In the genomic region with DNA sequence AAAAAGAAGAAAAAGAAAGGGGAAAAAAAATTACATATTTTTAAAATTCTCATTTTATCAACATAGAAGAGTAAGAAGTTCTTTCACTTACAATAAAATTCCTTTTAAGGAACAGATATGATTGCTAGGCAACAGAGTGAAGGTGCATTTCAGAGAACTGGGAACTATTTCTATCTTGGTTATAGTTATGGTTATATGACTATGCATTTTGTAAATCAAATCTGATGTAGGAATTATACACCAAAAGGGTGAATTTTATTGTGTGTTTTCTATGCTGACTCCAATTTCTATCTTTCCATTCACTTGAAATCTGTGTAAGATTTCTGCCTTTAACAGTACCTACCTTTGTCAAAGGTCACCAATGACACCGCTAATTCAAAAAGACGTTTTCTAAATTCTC, we compare ENCODE assay signal across 20 cellular contexts. TPM values are rescaled to one million over a fixed set of nuclear protein-coding genes. Genes with fewer than 3 reads are reported as not detected.
DNase-seq lines count a peak whose midpoint lies in the region; ATAC-seq and TF ChIP-seq lines count a peak whose summit lies in the region.
"Had no signal": no experiment of that assay in that cellular context is flagged by ENCODE, and none has a peak within 500 bp of the region (broad histone marks: within the 10 kb centered on the region; RNA-seq: fewer than 3 reads in every experiment).

No MANE protein-coding gene starts in this region.

- intact Hi-C loops in activated CD8-positive, alpha-beta T cell treated with anti-CD3 and anti-CD28 coated beads for 36 hours (cut with micrococcal nuclease) = no loop called here
- intact Hi-C loops in PC-3 (cut with micrococcal nuclease) = no loop called here

- POLR2A ChIA-PET in activated CD8-positive, alpha-beta T cell treated with anti-CD3 and anti-CD28 coated beads for 36 hours (lab: Charles Lee) = interaction anchor here (2.9 kb wide), 1 partner anchor 38 kb away, joined by 10 read pairs; no protein-coding TSS in a partner anchor
- POLR2A ChIA-PET in activated CD8-positive, alpha-beta T cell treated with anti-CD3 and anti-CD28 coated beads, Interleukin-2, amount 10 ng/mL, durations not matched to agents 7 days and 5 days (lab: Charles Lee) = no interaction called here
- POLR2A ChIA-PET in PC-3 (lab: Charles Lee; ENCODE audit: unreplicated experiment) = no interaction called here

- no peaks in the 10 kb centered on the region for H3K9me3 Mint-ChIP-seq in activated CD8-positive, alpha-beta T cell treated with anti-CD3 and anti-CD28 coated beads for 36 hours
- no peaks in the 10 kb centered on the region for H3K9me3 Mint-ChIP-seq in activated CD8-positive, alpha-beta T cell treated with anti-CD3 and anti-CD28 coated beads, Interleukin-2, amount 10 ng/mL, durations not matched to agents 7 days and 5 days (ENCODE audit: insufficient read depth)
- H3K9me3 Mint-ChIP-seq in central memory CD8-positive, alpha-beta T cell = no peaks in the 10 kb centered on the region
- H3K9me3 Mint-ChIP-seq: H9; nephron progenitor cell; stimulated activated effector memory CD8-positive, alpha-beta T cell treated with anti-CD3 and anti-CD28 coated beads, Interleukin-12 subunit alpha, Interleukin-12 subunit beta, amount 100 ng/mL, for 72 hours had no signal

- H3K79me2 ChIP-seq in PC-3 (ENCODE audit: low read length) = peaks cover 100% of the 10 kb centered on the region
- peaks cover 61% of the 10 kb centered on the region for H3K79me2 ChIP-seq in parathyroid adenoma

- peaks cover 72% of the 10 kb centered on the region for H3K4me1 Mint-ChIP-seq in activated CD8-positive, alpha-beta T cell treated with anti-CD3 and anti-CD28 coated beads for 36 hours (ENCODE audit: low read depth)
- H3K4me1 Mint-ChIP-seq in activated CD8-positive, alpha-beta T cell treated with anti-CD3 and anti-CD28 coated beads, Interleukin-2, amount 10 ng/mL, durations not matched to agents 7 days and 5 days (ENCODE audit: low read depth) = peaks cover 56% of the 10 kb centered on the region
- H3K4me1 Mint-ChIP-seq in central memory CD8-positive, alpha-beta T cell = peaks cover 70% of the 10 kb centered on the region

- peaks cover 83% of the 10 kb centered on the region for H3K36me3 ChIP-seq in PC-3 (ENCODE audit: low read depth, low read length)
- H3K36me3 ChIP-seq in parathyroid adenoma (ENCODE audit: control insufficient read depth, insufficient read depth, low read length) = no peaks in the 10 kb centered on the region

- H3K4me3 Mint-ChIP-seq in activated CD8-positive, alpha-beta T cell treated with anti-CD3 and anti-CD28 coated beads for 36 hours = no peak overlapping the region
- no peak overlapping the region for H3K4me3 Mint-ChIP-seq in activated CD8-positive, alpha-beta T cell treated with anti-CD3 and anti-CD28 coated beads, Interleukin-2, amount 10 ng/mL, durations not matched to agents 7 days and 5 days
- H3K4me3 Mint-ChIP-seq in central memory CD8-positive, alpha-beta T cell = no peak overlapping the region
- H3K4me3 Mint-ChIP-seq: activated CD8-positive, alpha-beta memory T cell treated with anti-CD3 and anti-CD28 coated beads, Interleukin-2, amount 10 ng/mL, durations not matched to agents 7 days and 5 days; H9; nephron progenitor cell had no signal

- TF ChIP-seq CTCF in activated CD8-positive, alpha-beta T cell treated with anti-CD3 and anti-CD28 coated beads for 36 hours (IDR thresholded peaks at IDR 0.05) = no peak
- TF ChIP-seq CTCF in PC-3 (conservative IDR thresholded peaks at IDR 0.05; ENCODE audit: low read depth, low read length) = no peak
- TF ChIP-seq CTCF in parathyroid adenoma (IDR thresholded peaks at IDR 0.05) = no peak

- ATAC-seq in activated CD8-positive, alpha-beta T cell treated with anti-CD3 and anti-CD28 coated beads for 36 hours = no peak
- no peak for ATAC-seq in activated CD8-positive, alpha-beta T cell treated with anti-CD3 and anti-CD28 coated beads, Interleukin-2, amount 10 ng/mL, durations not matched to agents 7 days and 5 days
- ATAC-seq in PC-3 = no peak
- no peak for ATAC-seq in central memory CD8-positive, alpha-beta T cell (replicated peaks; ENCODE audit: extremely low read depth, poor library complexity, severe bottlenecking)
- no peak for ATAC-seq in GM21515 (IDR thresholded peaks at IDR 0.05; ENCODE audit: unreplicated experiment)
- ATAC-seq: activated CD8-positive, alpha-beta memory T cell treated with anti-CD3 and anti-CD28 coated beads, Interleukin-2, amount 10 ng/mL, durations not matched to agents 7 days and 5 days; sciatic nerve; stimulated activated effector memory CD8-positive, alpha-beta T cell treated with anti-CD3 and anti-CD28 coated beads, Interleukin-12 subunit alpha, Interleukin-12 subunit beta, amount 100 ng/mL, for 72 hours had no signal

- H3K4me1 ChIP-seq in PC-3 (ENCODE audit: insufficient read depth, low read length) (peaks cover 34% of the 10 kb centered on the region), parathyroid adenoma (peaks cover 28% of the 10 kb centered on the region)

- H3K4me3 ChIP-seq in PC-3 (ENCODE audit: low read length) (no peak overlapping the region), parathyroid adenoma (ENCODE audit: low read depth, low read length) (no peak overlapping the region)
- H3K4me3 ChIP-seq: coronary artery, esophagus squamous epithelium had no signal

- no TSS peak for BruUV-seq in PC-3 (replicated peaks; lab: Mats Ljungman, UMichigan)

- H3K4me2 ChIP-seq in PC-3 (ENCODE audit: low read length) (peak overlapping the region; percentile 4; the same call in 1 of the 2 replicates), parathyroid adenoma (ENCODE audit: low read length) (no peak overlapping the region)

- H3K27ac ChIP-seq in PC-3 (ENCODE audit: low read length) = no peak overlapping the region; the same call in 1 of the 2 replicates
- H3K27ac ChIP-seq in parathyroid adenoma = peak overlapping the region; percentile 30
- H3K27ac ChIP-seq: coronary artery, esophagus squamous epithelium had no signal

- H2AFZ ChIP-seq in PC-3 (ENCODE audit: low read length) (no peak overlapping the region), parathyroid adenoma (no peak overlapping the region)

- no peaks in the 10 kb centered on the region for H3K9me3 ChIP-seq in PC-3 (ENCODE audit: low read length)
- H3K9me3 ChIP-seq in parathyroid adenoma (ENCODE audit: control insufficient read depth, low read length) = no peaks in the 10 kb centered on the region
- H3K9me3 ChIP-seq: esophagus squamous epithelium had no signal

- H3F3A ChIP-seq in PC-3 (ENCODE audit: low read length, unreplicated experiment) = peaks cover 4% of the 10 kb centered on the region

- CTCF ChIA-PET in activated CD8-positive, alpha-beta T cell treated with anti-CD3 and anti-CD28 coated beads for 36 hours (lab: Charles Lee) = interaction anchor here (2.5 kb wide), 1 partner anchor 13 kb away, joined by 8 read pairs; no protein-coding TSS in a partner anchor
- CTCF ChIA-PET in activated CD8-positive, alpha-beta T cell treated with anti-CD3 and anti-CD28 coated beads, Interleukin-2, amount 10 ng/mL, durations not matched to agents 7 days and 5 days (lab: Charles Lee) = no interaction called here
- CTCF ChIA-PET in PC-3 (lab: Charles Lee) = no interaction called here

- H3K27ac Mint-ChIP-seq in activated CD8-positive, alpha-beta T cell treated with anti-CD3 and anti-CD28 coated beads for 36 hours = peak overlapping the region; percentile 78
- no peak overlapping the region for H3K27ac Mint-ChIP-seq in activated CD8-positive, alpha-beta T cell treated with anti-CD3 and anti-CD28 coated beads, Interleukin-2, amount 10 ng/mL, durations not matched to agents 7 days and 5 days
- H3K27ac Mint-ChIP-seq in central memory CD8-positive, alpha-beta T cell (ENCODE audit: low read depth) = peak overlapping the region; percentile 68

- peaks cover 78% of the 10 kb centered on the region for H3K36me3 Mint-ChIP-seq in activated CD8-positive, alpha-beta T cell treated with anti-CD3 and anti-CD28 coated beads for 36 hours (ENCODE audit: low read depth)
- H3K36me3 Mint-ChIP-seq in activated CD8-positive, alpha-beta T cell treated with anti-CD3 and anti-CD28 coated beads, Interleukin-2, amount 10 ng/mL, durations not matched to agents 7 days and 5 days (ENCODE audit: low read depth) = peaks cover 73% of the 10 kb centered on the region
- H3K36me3 Mint-ChIP-seq in central memory CD8-positive, alpha-beta T cell (ENCODE audit: insufficient read depth) = peaks cover 81% of the 10 kb centered on the region

- no peaks in the 10 kb centered on the region for H3K9me2 ChIP-seq in PC-3 (replicated peaks; ENCODE audit: low read length)

- DNase-seq in activated CD8-positive, alpha-beta T cell treated with anti-CD3 and anti-CD28 coated beads for 36 hours = no peak
- no peak for DNase-seq in activated CD8-positive, alpha-beta T cell treated with anti-CD3 and anti-CD28 coated beads, Interleukin-2, amount 10 ng/mL, durations not matched to agents 7 days and 5 days
- no peak for DNase-seq in PC-3
- DNase-seq in central memory CD8-positive, alpha-beta T cell (ENCODE audit: low spot score in 2 of 2) = no peak
- DNase-seq in COLO829 (ENCODE audit: low spot score) = no peak
- no peak for DNase-seq in activated effector memory CD4-positive, alpha-beta T cell treated with anti-CD3 and anti-CD28 coated beads, Interleukin-2, amount 50 U/mL, for 16 hours
- DNase-seq: activated CD8-positive, alpha-beta memory T cell treated with anti-CD3 and anti-CD28 coated beads, Interleukin-2, amount 10 ng/mL, durations not matched to agents 7 days and 5 days; amniotic stem cell; DMS 273 treated with DMSO at 0.1 percent for 48 hours; esophagus squamous epithelium; H9; NCI-H1092; nephron progenitor cell; SHP77; stimulated activated CD4-positive, alpha-beta T cell treated with anti-CD3 and anti-CD28 coated beads, Interleukin-4, amount 100 ng/mL, for 4 hours had no signal

- no peaks in the 10 kb centered on the region for H3K27me3 Mint-ChIP-seq in activated CD8-positive, alpha-beta T cell treated with anti-CD3 and anti-CD28 coated beads for 36 hours
- no peaks in the 10 kb centered on the region for H3K27me3 Mint-ChIP-seq in activated CD8-positive, alpha-beta T cell treated with anti-CD3 and anti-CD28 coated beads, Interleukin-2, amount 10 ng/mL, durations not matched to agents 7 days and 5 days (ENCODE audit: low read depth)
- H3K27me3 Mint-ChIP-seq in central memory CD8-positive, alpha-beta T cell = no peaks in the 10 kb centered on the region
- H3K27me3 Mint-ChIP-seq: activated CD8-positive, alpha-beta memory T cell treated with anti-CD3 and anti-CD28 coated beads, Interleukin-2, amount 10 ng/mL, durations not matched to agents 7 days and 5 days had no signal

- H4K20me1 ChIP-seq in PC-3 (ENCODE audit: low read length) = peaks cover 93% of the 10 kb centered on the region

- H3K27me3 ChIP-seq in PC-3 (ENCODE audit: low read length) (no peaks in the 10 kb centered on the region), parathyroid adenoma (ENCODE audit: control insufficient read depth, insufficient read depth, low read length) (no peaks in the 10 kb centered on the region)
- H3K27me3 ChIP-seq: esophagus squamous epithelium had no signal

- H3K9ac ChIP-seq in PC-3 (ENCODE audit: low read length) = no peak overlapping the region
- no peak overlapping the region for H3K9ac ChIP-seq in parathyroid adenoma

RNA-seq across cellular contexts. Expression of a gene that starts 50.1 kb away (rescaled TPM):
- total RNA-seq in activated CD8-positive, alpha-beta T cell treated with anti-CD3 and anti-CD28 coated beads for 36 hours = 1,000 to 10,000 TPM; 1,078 to 1,115 TPM
- 100 to 1,000 TPM; 768 to 782 TPM for total RNA-seq in activated CD8-positive, alpha-beta T cell treated with anti-CD3 and anti-CD28 coated beads, Interleukin-2, amount 10 ng/mL, durations not matched to agents 7 days and 5 days
- 682 and 772 TPM in 2 replicates for total RNA-seq in PC-3 (2014; rRNA removed)
